In genomic region chr18:61323951-61324350, GRCh38 we compare ENCODE assay signal across 25 cellular contexts. TPM values are rescaled to one million over a fixed set of nuclear protein-coding genes. Genes with fewer than 3 reads are reported as not detected.
DNase-seq lines count a peak whose midpoint lies in the region; FAIRE-seq and TF ChIP-seq lines count a peak whose summit lies in the region.
"Had no signal": no experiment of that assay in that cellular context is flagged by ENCODE, and none has a peak within 500 bp of the region (broad histone marks: within the 10 kb centered on the region; RNA-seq: fewer than 3 reads in every experiment).

No MANE protein-coding gene starts in this region.

- no peak for TF ChIP-seq CTCF in mammary epithelial cell (conservative IDR thresholded peaks at IDR 0.05 in 1 of 2, IDR thresholded peaks at IDR 0.05 in 1 of 2; ENCODE audit: extremely low read depth in 1 of 2, insufficient read depth in 1 of 2, low read depth in 1 of 2, low read length in 2 of 2)
- TF ChIP-seq CTCF in MCF 10A (IDR thresholded peaks at IDR 0.05; ENCODE audit: unreplicated experiment) = no peak
- TF ChIP-seq CTCF in bronchial epithelial cell (IDR thresholded peaks at IDR 0.05; ENCODE audit: insufficient read depth, low read length, severe bottlenecking) = no peak
- no peak for TF ChIP-seq CTCF in fibroblast of the aortic adventitia (IDR thresholded peaks at IDR 0.05; ENCODE audit: insufficient read depth, low read length)
- TF ChIP-seq CTCF in Caco-2 (IDR thresholded peaks at IDR 0.05; ENCODE audit: insufficient read depth in 1 of 2, low read depth in 1 of 2, low read length in 1 of 2, severe bottlenecking in 1 of 2, unreplicated experiment in 1 of 2) = no peak
- TF ChIP-seq CTCF in GM10248 (IDR thresholded peaks at IDR 0.05; ENCODE audit: control extremely low read depth, extremely low read depth, low read depth, missing control alignments) = no peak

- FAIRE-seq in bronchial epithelial cell (lab: Jason Lieb, UNC) (no peak), RCC 7860 (lab: Jason Lieb, UNC) (no peak)
- FAIRE-seq: GM12891, HepG2, K562 had no signal

- H3K4me3 Mint-ChIP-seq in MCF 10A (ENCODE audit: unreplicated experiment) (no peak overlapping the region), Caco-2 (ENCODE audit: unreplicated experiment) (no peak overlapping the region)
- H3K4me3 Mint-ChIP-seq: CD14-positive monocyte, T-cell had no signal

- CTCF ChIA-PET in mammary epithelial cell (lab: Charles Lee; ENCODE audit: low non-redundant PET) (no interaction called here), MCF 10A (lab: Yijun Ruan, JAX) (interaction anchor here (0.7 to 6.6 kb wide), 3 partner anchors 155 to 283 kb away, joined by 3 to 173 read pairs (median 3); no protein-coding TSS in a partner anchor), Caco-2 (lab: Charles Lee) (no interaction called here), GM10248 (lab: Yijun Ruan, JAX) (interaction anchor here (1.1 to 11.2 kb wide), 4 partner anchors 8 to 178 kb away, joined by 3 to 209 read pairs (median 16); no protein-coding TSS in a partner anchor)

- no peaks in the 10 kb centered on the region for H4K20me1 ChIP-seq in mammary epithelial cell (ENCODE audit: insufficient read depth, low read length)

- no peaks in the 10 kb centered on the region for H3K79me2 ChIP-seq in mammary epithelial cell (ENCODE audit: insufficient read depth, low read length)

- H2AFZ ChIP-seq in mammary epithelial cell (ENCODE audit: low read depth, low read length) = no peak overlapping the region

- in situ Hi-C loops in mammary epithelial cell (cut with MboI; ENCODE audit: low sequenced_read_pairs in 2 of 2) = loop anchor here (10.0 kb wide), 2 partner anchors 171 to 181 kb away; no protein-coding TSS in a partner anchor

- intact Hi-C loops in mammary epithelial cell (cut with micrococcal nuclease) = loop anchor here (2.0 to 5.0 kb wide), 4 partner anchors 517 to 655 kb away; partner anchors contain the start of gene RNF152
- intact Hi-C loops in MCF 10A (cut with micrococcal nuclease) = loop anchor here (5.0 to 10.0 kb wide), 4 partner anchors 51 to 637 kb away; no protein-coding TSS in a partner anchor
- intact Hi-C loops in Caco-2 (cut with micrococcal nuclease; ENCODE audit: unreplicated experiment) = loop anchor here (5.0 kb wide), 1 partner anchor 808 kb away; no protein-coding TSS in a partner anchor

- no peaks in the 10 kb centered on the region for H3K27me3 ChIP-seq in mammary epithelial cell (ENCODE audit: insufficient read depth, low read length)
- no peaks in the 10 kb centered on the region for H3K27me3 ChIP-seq in bronchial epithelial cell (ENCODE audit: control insufficient read depth, insufficient read depth, low read length)
- no peaks in the 10 kb centered on the region for H3K27me3 ChIP-seq in Caco-2 (replicated peaks; ENCODE audit: control insufficient read depth, insufficient read depth, low read length)
- H3K27me3 ChIP-seq: BE2C, SJCRH30 had no signal

- 58% methylated on average over 1 of the region's 1 CpG for WGBS in mammary epithelial cell (ENCODE audit: low coverage, missing lambda C conversion rate)

- no peaks in the 10 kb centered on the region for H3K36me3 ChIP-seq in mammary epithelial cell (ENCODE audit: insufficient read depth, low read length)
- H3K36me3 ChIP-seq in bronchial epithelial cell (ENCODE audit: control insufficient read depth, insufficient read depth, low read length) = no peaks in the 10 kb centered on the region
- no peaks in the 10 kb centered on the region for H3K36me3 ChIP-seq in Caco-2 (ENCODE audit: control insufficient read depth, insufficient read depth, low read length)
- H3K36me3 ChIP-seq: BE2C, SJCRH30 had no signal

- H3K27ac Mint-ChIP-seq in MCF 10A (ENCODE audit: low read depth, unreplicated experiment) = no peak overlapping the region
- no peak overlapping the region for H3K27ac Mint-ChIP-seq in Caco-2 (ENCODE audit: unreplicated experiment)
- H3K27ac Mint-ChIP-seq: CD14-positive monocyte, T-cell had no signal

- no peak overlapping the region for H3K4me3 ChIP-seq in mammary epithelial cell (replicated peaks in 1 of 3; ENCODE audit: insufficient read depth in 1 of 3, low read depth in 2 of 3, low read length in 3 of 3)
- H3K4me3 ChIP-seq in bronchial epithelial cell (ENCODE audit: low read depth, low read length) = no peak overlapping the region
- no peak overlapping the region for H3K4me3 ChIP-seq in fibroblast of the aortic adventitia (ENCODE audit: low read depth, low read length)
- H3K4me3 ChIP-seq in Caco-2 (ENCODE audit: low read depth, low read length) = no peak overlapping the region
- H3K4me3 ChIP-seq: K562, SJCRH30 had no signal

- H3K9ac ChIP-seq in mammary epithelial cell (ENCODE audit: insufficient read depth, low read length) = no peak overlapping the region

- H3K4me1 Mint-ChIP-seq in MCF 10A (ENCODE audit: insufficient read depth, unreplicated experiment) (peaks cover 3% of the 10 kb centered on the region), Caco-2 (ENCODE audit: low read depth, unreplicated experiment) (no peaks in the 10 kb centered on the region)
- H3K4me1 Mint-ChIP-seq: CD14-positive monocyte, T-cell had no signal

- no peaks in the 10 kb centered on the region for H3K36me3 Mint-ChIP-seq in MCF 10A (ENCODE audit: insufficient read depth, unreplicated experiment)
- H3K36me3 Mint-ChIP-seq in Caco-2 (ENCODE audit: insufficient read depth, unreplicated experiment) = no peaks in the 10 kb centered on the region
- H3K36me3 Mint-ChIP-seq: CD14-positive monocyte, T-cell had no signal

- no peak overlapping the region for H3K4me2 ChIP-seq in mammary epithelial cell (ENCODE audit: insufficient read depth, low read depth, low read length)

- no peaks in the 10 kb centered on the region for H3K9me3 ChIP-seq in mammary epithelial cell (replicated peaks; ENCODE audit: insufficient read depth, low read length)
- no peaks in the 10 kb centered on the region for H3K9me3 ChIP-seq in Caco-2
- H3K9me3 ChIP-seq: BE2C, SJCRH30 had no signal

- H3K4me1 ChIP-seq in mammary epithelial cell (ENCODE audit: insufficient read depth, low read length) (no peaks in the 10 kb centered on the region), Caco-2 (no peaks in the 10 kb centered on the region)
- H3K4me1 ChIP-seq: BE2C, SJCRH30 had no signal

- peaks cover 14% of the 10 kb centered on the region for H3K27me3 Mint-ChIP-seq in MCF 10A (ENCODE audit: insufficient read depth, unreplicated experiment)
- H3K27me3 Mint-ChIP-seq in Caco-2 (ENCODE audit: insufficient read depth, unreplicated experiment) = peaks cover 7% of the 10 kb centered on the region

- DNase-seq in mammary epithelial cell (peak; percentile 7), MCF 10A (ENCODE audit: unreplicated experiment) (no peak), bronchial epithelial cell (ENCODE audit: low read depth) (peak; percentile 43), fibroblast of the aortic adventitia (ENCODE audit: low read depth) (peak; percentile 14), stromal cell of bone marrow (ENCODE audit: low read depth) (peak; percentile 6), RCC 7860 (ENCODE audit: low spot score) (no peak), Caco-2 (no peak), GM10248 (ENCODE audit: extremely low spot score) (no peak)
- DNase-seq: 8988T, ACHN, BE2C, H7, Kasumi-1, MV-4-11, NCI-H2029 treated with DMSO at 0.1 percent for 48 hours, NCI-H446 treated with DMSO at 0.1 percent for 48 hours, NCI-H526 treated with DMSO at 0.1 percent for 48 hours, SJCRH30, T-cell had no signal

- dilution Hi-C loops in mammary epithelial cell (cut with HindIII; ENCODE audit: low sequenced_read_pairs) = no loop called here

- BruUV-seq in mammary epithelial cell (replicated peaks; lab: Mats Ljungman, UMichigan) (no TSS peak), MCF 10A (replicated peaks; lab: Mats Ljungman, UMichigan) (no TSS peak), Caco-2 (replicated peaks; lab: Mats Ljungman, UMichigan) (no TSS peak)

- POLR2A ChIA-PET in MCF 10A (lab: Yijun Ruan, JAX) (no interaction called here), Caco-2 (lab: Charles Lee) (no interaction called here), GM10248 (lab: Yijun Ruan, JAX) (no interaction called here)

- H3K9me3 Mint-ChIP-seq in MCF 10A (ENCODE audit: unreplicated experiment) (peaks cover 7% of the 10 kb centered on the region), Caco-2 (ENCODE audit: unreplicated experiment) (no peaks in the 10 kb centered on the region)

- no peak overlapping the region for H3K27ac ChIP-seq in mammary epithelial cell (ENCODE audit: insufficient read depth, low read depth, low read length)
- H3K27ac ChIP-seq: SJCRH30 had no signal

RNA-seq across cellular contexts. Expression of gene CDH20, which starts 9.3 kb away (rescaled TPM):
- total RNA-seq in mammary epithelial cell (not detected), MCF 10A (2022) (not detected in 2 replicates), bronchial epithelial cell (not detected in 2 replicates), fibroblast of the aortic adventitia (ENCODE audit: low replicate concordance) (0.09 TPM in 1 of 2 replicates, not detected in the other), Caco-2 (2022) (not detected in 2 replicates)
- polyA plus RNA-seq in mammary epithelial cell = not detected
- not detected for polyA minus RNA-seq in mammary epithelial cell
- total RNA-seq: G401, HepG2, K562, M059J, SJCRH30 had no signal
- polyA plus RNA-seq: CD14-positive monocyte, HepG2, K562 had no signal

Comparison
In these comparisons a context has a peak if more than half of its experiments do, and no peak if none do; other contexts are left out.
1. DNase-seq: peak in mammary epithelial cell (single experiment), bronchial epithelial cell (single experiment), fibroblast of the aortic adventitia (single experiment) and stromal cell of bone marrow (single experiment); none in MCF 10A (single experiment), RCC 7860 (single experiment), Caco-2 (0 of 2) and GM10248 (single experiment).
2. CTCF ChIA-PET loops: an anchor here in MCF 10A (0.7 to 6.6 kb wide) and GM10248 (1.1 to 11.2 kb wide); none called in mammary epithelial cell and Caco-2.